23 cellular contexts compared by ENCODE assay signal in genomic region chr18:11750171-11750570, GRCh38.
DNase-seq lines count a peak whose midpoint lies in the region; ATAC-seq and TF ChIP-seq lines count a peak whose summit lies in the region.
"Had no signal": no experiment of that assay in that cellular context is flagged by ENCODE, and none has a peak within 500 bp of the region (broad histone marks: within the 10 kb centered on the region; RNA-seq: fewer than 3 reads in every experiment).

No MANE protein-coding gene starts in this region.

- no peak for ATAC-seq in natural killer cell
- peak; percentile 36 for ATAC-seq in sciatic nerve
- ATAC-seq in left ventricle myocardium superior = no peak
- ATAC-seq: HepG2 had no signal

- H3K4me3 ChIP-seq in HEK293 (ENCODE audit: low read depth, low read length) = no peak overlapping the region
- H3K4me3 ChIP-seq: GM23248 had no signal

- CTCF ChIA-PET in HEK293 (lab: Yijun Ruan, JAX) = interaction anchor here (1.4 to 1.7 kb wide), 2 partner anchors 8 to 17 kb away, joined by 4 to 7 read pairs; no protein-coding TSS in a partner anchor

- POLR2A ChIA-PET in HEK293 (lab: Yijun Ruan, JAX) = no interaction called here

- no peaks in the 10 kb centered on the region for H3K4me1 ChIP-seq in HEK293 (ENCODE audit: control insufficient read depth, insufficient read depth, low read length)

- no peak overlapping the region for H3K27ac ChIP-seq in HEK293 (ENCODE audit: extremely low read depth, low read depth, low read length)
- H3K27ac ChIP-seq: GM23248 had no signal

- peaks cover 31% of the 10 kb centered on the region for H3K4me1 Mint-ChIP-seq in brain
- H3K4me1 Mint-ChIP-seq in natural killer cell = peaks cover 5 to 13% of the 10 kb centered on the region in 2 donors

- H3K9me3 Mint-ChIP-seq in brain (peaks cover 0 to 14% (median 3%) of the 10 kb centered on the region in 5 experiments), natural killer cell (no peaks in the 10 kb centered on the region)

- TF ChIP-seq CTCF in HEK293 (tag by site-specific recombination; IDR thresholded peaks at IDR 0.05) (no peak), brain (conservative IDR thresholded peaks at IDR 0.05) (no peak), natural killer cell (IDR thresholded peaks at IDR 0.05) (no peak)

- H3K4me3 Mint-ChIP-seq in brain = peak overlapping the region; percentile 23 to 69 (median 54)
- H3K4me3 Mint-ChIP-seq in natural killer cell = peak overlapping the region; percentile 65

- H3K36me3 ChIP-seq in HEK293 (ENCODE audit: control insufficient read depth in 2 of 2, insufficient read depth in 1 of 2, low read length in 2 of 2) = no peaks in the 10 kb centered on the region

- H3K36me3 Mint-ChIP-seq in brain (peaks cover 19% of the 10 kb centered on the region), natural killer cell (no peaks in the 10 kb centered on the region)
- H3K36me3 Mint-ChIP-seq: CD4-positive, CD25-positive, alpha-beta regulatory T cell had no signal

- DNase-seq in natural killer cell = no peak
- no peak for DNase-seq in sciatic nerve (ENCODE audit: low spot score)
- no peak for DNase-seq in HUDEP-2 (lab: John Stamatoyannopoulos, UW; ENCODE audit: unreplicated experiment in 76 of 76)
- DNase-seq in NCI-H1436 treated with DMSO at 0.1 percent for 48 hours (lab: John Stamatoyannopoulos, UW) = no peak
- DNase-seq in GM19238 (ENCODE audit: insufficient read length, low spot score) = no peak
- no peak for DNase-seq in left ventricle myocardium superior
- DNase-seq: CD4-positive, CD25-positive, alpha-beta regulatory T cell; COR-L47; DMS79 treated with DMSO at 0.1 percent for 48 hours; GM23248; KBM-7; MM.1S; NCI-H1048; NCI-H1417 treated with DMSO at 0.1 percent for 48 hours; NCI-H187 treated with DMSO at 0.1 percent for 48 hours; NCI-H2107; NCI-H446 treated with DMSO at 0.1 percent for 48 hours; NCI-H526 treated with DMSO at 0.1 percent for 48 hours; RPMI8226; SHP77 had no signal

- H3K27me3 Mint-ChIP-seq in brain (peaks cover 36% of the 10 kb centered on the region), natural killer cell (ENCODE audit: low read depth in 2 of 2) (peaks cover 32 to 41% of the 10 kb centered on the region in 2 donors)

- intact Hi-C loops in natural killer cell (cut with micrococcal nuclease) = loop anchor here (5.0 kb wide), 1 partner anchor 102 kb away; the partner anchor contains the start of gene CHMP1B
- intact Hi-C loops in sciatic nerve (cut with DNase I) = no loop called here
- intact Hi-C loops in left ventricle myocardium superior (cut with micrococcal nuclease) = no loop called here

- no peaks in the 10 kb centered on the region for H3K9me3 ChIP-seq in HEK293 (ENCODE audit: control insufficient read depth, insufficient read depth, low read depth, low read length)

- peak overlapping the region in 2 of 5 experiments; percentile 43 to 72 for H3K27ac Mint-ChIP-seq in brain
- H3K27ac Mint-ChIP-seq in natural killer cell = peak overlapping the region; percentile 41 to 68
- H3K27ac Mint-ChIP-seq: CD4-positive, CD25-positive, alpha-beta regulatory T cell had no signal

TF ChIP-seq in HEK293, 187 proteins besides CTCF, POLR2A, EP300 and RAD21:
- 0 out of 2 replicates have a peak, but pooled peaks have one; percentile 9 for TF ChIP-seq EGR2 (tag by site-specific recombination; IDR thresholded peaks at IDR 0.05; ENCODE audit: low read depth)
- no peak for TF ChIP-seq ZNF544 (tag by site-specific recombination; IDR thresholded peaks at IDR 0.05)
